In genomic region chr3:149494759-149495580, GRCh38 we compare ENCODE assay signal across 12 cellular contexts. TPM values are rescaled to one million over a fixed set of nuclear protein-coding genes. Genes with fewer than 3 reads are reported as not detected.
A peak's percentile ranks its signal among the peaks of the same experiment; 100 is the strongest.
DNase-seq lines count a peak whose midpoint lies in the region; ATAC-seq, FAIRE-seq and TF ChIP-seq lines count a peak whose summit lies in the region.
"Had no signal": no experiment of that assay in that cellular context is flagged by ENCODE, and none has a peak within 500 bp of the region (broad histone marks: within the 10 kb centered on the region; RNA-seq: fewer than 3 reads in every experiment).

No MANE protein-coding gene starts in this region.

- ATAC-seq in right lobe of liver (peak in 3 of 4 donors; percentile 5 to 42 (median 8)), HepG2 (no peak)

- POLR2A ChIA-PET in HepG2 (lab: Yijun Ruan, JAX), result no interaction called here
- POLR2A ChIA-PET in RWPE1 (lab: Yijun Ruan, JAX; ENCODE audit: low non-redundant PET), result no interaction called here
- POLR2A ChIA-PET in PC-9 (lab: Charles Lee; ENCODE audit: unreplicated experiment), result no interaction called here

- no peak overlapping the region for H3K27ac ChIP-seq in right lobe of liver
- H3K27ac ChIP-seq in HepG2 (ENCODE audit: extremely low read length, insufficient read depth, low read length), result no peak overlapping the region
- no peak overlapping the region for H3K27ac ChIP-seq in RWPE1
- peak overlapping the region; percentile 70 for H3K27ac ChIP-seq in subcutaneous abdominal adipose tissue (ENCODE audit: low read depth, low read length)
- H3K27ac ChIP-seq in PC-9, result no peak overlapping the region
- H3K27ac ChIP-seq: vagina had no signal

- WGBS in right lobe of liver (ENCODE audit: insufficient coverage, low coverage, low lambda C conversion rate, missing lambda C conversion rate), result 90% methylated on average over 5 of the region's 6 CpGs
- 57% methylated on average over 6 of the region's 6 CpGs for WGBS in HepG2 (ENCODE audit: low lambda C conversion rate)

- TF ChIP-seq POLR2A in right lobe of liver (IDR thresholded peaks at IDR 0.05) (no peak), HepG2 (IDR thresholded peaks at IDR 0.05; ENCODE audit: insufficient read depth in 1 of 2, low read depth in 2 of 2, low read length in 2 of 2) (no peak)

- H3K4me1 ChIP-seq in right lobe of liver (no peaks in the 10 kb centered on the region), HepG2 (ENCODE audit: insufficient read depth, low read length) (peaks cover 47% of the 10 kb centered on the region), subcutaneous abdominal adipose tissue (ENCODE audit: control insufficient read depth in 5 of 5, insufficient read depth in 5 of 5, low read length in 5 of 5) (peaks cover 0 to 20% (median 10%) of the 10 kb centered on the region in 5 donors), PC-9 (replicated peaks; ENCODE audit: insufficient read depth) (no peaks in the 10 kb centered on the region)
- H3K4me1 ChIP-seq: vagina had no signal

- H4K20me1 ChIP-seq in HepG2 (ENCODE audit: insufficient read depth, low read length) (no peaks in the 10 kb centered on the region), PC-9 (ENCODE audit: insufficient read depth) (no peaks in the 10 kb centered on the region)

- TF ChIP-seq EP300 in HepG2 (IDR thresholded peaks at IDR 0.05; ENCODE audit: low read depth in 2 of 2, low read length in 2 of 2), result no peak
- no peak for TF ChIP-seq EP300 in HepG2 (CRISPR knock-in tag; IDR thresholded peaks at IDR 0.05; ENCODE audit: borderline replicate concordance)

- no peaks in the 10 kb centered on the region for H3K9me3 ChIP-seq in right lobe of liver
- no peaks in the 10 kb centered on the region for H3K9me3 ChIP-seq in HepG2 (ENCODE audit: low read length)
- no peaks in the 10 kb centered on the region for H3K9me3 ChIP-seq in subcutaneous abdominal adipose tissue (ENCODE audit: control insufficient read depth in 5 of 5, low read length in 5 of 5)
- no peaks in the 10 kb centered on the region for H3K9me3 ChIP-seq in PC-9 (ENCODE audit: insufficient read depth, low read depth)
- H3K9me3 ChIP-seq: vagina had no signal

- H3K36me3 ChIP-seq in right lobe of liver (peaks cover 0 to 74% (median 11%) of the 10 kb centered on the region in 4 donors), HepG2 (replicated peaks in 1 of 2; ENCODE audit: control insufficient read depth in 1 of 2, insufficient read depth in 2 of 2, low read length in 2 of 2) (no peaks in the 10 kb centered on the region), subcutaneous abdominal adipose tissue (ENCODE audit: control insufficient read depth in 5 of 5, insufficient read depth in 5 of 5, low read length in 5 of 5) (no peaks in the 10 kb centered on the region), PC-9 (ENCODE audit: low read depth) (no peaks in the 10 kb centered on the region)
- H3K36me3 ChIP-seq: vagina had no signal

- DNase-seq in right lobe of liver, result no peak
- DNase-seq in HepG2 (ENCODE audit: low spot score), result no peak
- peak; percentile 51 for DNase-seq in RWPE1 (ENCODE audit: low spot score)
- DNase-seq in fibroblast of peridontal ligament (ENCODE audit: extremely low read depth), result peak; percentile 65
- no peak for DNase-seq in GDM1 (lab: John Stamatoyannopoulos, UW)
- no peak for DNase-seq in stimulated activated CD4-positive, alpha-beta T cell treated with anti-CD3 and anti-CD28 coated beads, Interleukin-4, amount 100 ng/mL, for 4 hours
- DNase-seq in PC-9, result no peak
- DNase-seq: NCI-H1436 treated with DMSO at 0.1 percent for 48 hours, T1000 had no signal

- no peaks in the 10 kb centered on the region for H3K27me3 ChIP-seq in right lobe of liver
- no peaks in the 10 kb centered on the region for H3K27me3 ChIP-seq in HepG2 (ENCODE audit: control insufficient read depth in 1 of 2, insufficient read depth in 2 of 2, low read length in 2 of 2)
- H3K27me3 ChIP-seq in subcutaneous abdominal adipose tissue (ENCODE audit: control insufficient read depth in 5 of 5, insufficient read depth in 4 of 5, low read length in 5 of 5), result peaks cover 0 to 2% (median 0%) of the 10 kb centered on the region in 5 donors
- no peaks in the 10 kb centered on the region for H3K27me3 ChIP-seq in PC-9 (ENCODE audit: insufficient read depth, low read depth)
- H3K27me3 ChIP-seq: vagina had no signal

- H2AFZ ChIP-seq in HepG2 (ENCODE audit: low read length) (no peak overlapping the region), PC-9 (no peak overlapping the region)

- no peak overlapping the region for H3K4me3 ChIP-seq in right lobe of liver
- no peak overlapping the region for H3K4me3 ChIP-seq in HepG2 (replicated peaks in 1 of 3; ENCODE audit: insufficient read depth in 1 of 3, low read depth in 2 of 3, low read length in 3 of 3)
- no peak overlapping the region for H3K4me3 ChIP-seq in subcutaneous abdominal adipose tissue (ENCODE audit: low read depth in 1 of 5, low read length in 5 of 5)
- H3K4me3 ChIP-seq in PC-9, result no peak overlapping the region
- H3K4me3 ChIP-seq: GM12878, vagina had no signal

- no peak for FAIRE-seq in HepG2 (lab: Jason Lieb, UNC)

- no peak overlapping the region for H3K9ac ChIP-seq in HepG2 (ENCODE audit: insufficient read depth, low read depth, low read length)
- no peak overlapping the region for H3K9ac ChIP-seq in subcutaneous abdominal adipose tissue (ENCODE audit: low read length in 5 of 5)

- no peaks in the 10 kb centered on the region for H3F3A ChIP-seq in PC-9 (ENCODE audit: insufficient read depth, low read depth)

- intact Hi-C loops in right lobe of liver (cut with DNase I) (no loop called here), HepG2 (cut with micrococcal nuclease; ENCODE audit: unreplicated experiment) (loop anchor here (1.0 to 5.0 kb wide), 2 partner anchors 203 to 276 kb away; no protein-coding TSS in a partner anchor), PC-9 (cut with micrococcal nuclease; ENCODE audit: unreplicated experiment) (loop anchor here (10.0 kb wide), 1 partner anchor 730 kb away; no protein-coding TSS in a partner anchor)

- no peak for TF ChIP-seq RAD21 in HepG2 (CRISPR knock-in tag; IDR thresholded peaks at IDR 0.05)

- no TSS peak for BruUV-seq in HepG2 (replicated peaks; lab: Mats Ljungman, UMichigan)
- no TSS peak for BruUV-seq in PC-9 (replicated peaks; lab: Mats Ljungman, UMichigan)

- TF ChIP-seq CTCF in right lobe of liver (IDR thresholded peaks at IDR 0.05), result no peak
- no peak for TF ChIP-seq CTCF in HepG2 (CRISPR knock-in tag; IDR thresholded peaks at IDR 0.05)
- TF ChIP-seq CTCF in RWPE1 (conservative IDR thresholded peaks at IDR 0.05; ENCODE audit: low read depth), result no peak
- TF ChIP-seq CTCF in PC-9 (conservative IDR thresholded peaks at IDR 0.05), result no peak

- no peak overlapping the region for H3K4me2 ChIP-seq in HepG2 (ENCODE audit: low read depth, low read length)
- H3K4me2 ChIP-seq in PC-9, result no peak overlapping the region

- CTCF ChIA-PET in HepG2 (lab: Yijun Ruan, JAX; ENCODE audit: low intra/inter-chr PET ratio, low total read pairs) (interaction anchor here (1.3 to 2.6 kb wide), 6 partner anchors 17 to 313 kb away, joined by 4 to 12 read pairs (median 8); no protein-coding TSS in a partner anchor), RWPE1 (lab: Yijun Ruan, JAX) (interaction anchor here (0.6 kb wide), 2 partner anchors 19 to 225 kb away, joined by 3 read pairs; no protein-coding TSS in a partner anchor), PC-9 (lab: Charles Lee) (interaction anchor here (0.6 to 0.7 kb wide), 3 partner anchors 68 to 1740 kb away, joined by 3 to 5 read pairs (median 4); no protein-coding TSS in a partner anchor)

- in situ Hi-C loops in HepG2 (cut with HindIII; ENCODE audit: extremely low pct_ligation_motif_present, low pct_unique_long_range_greater_than_20kb), result no loop called here

- no peaks in the 10 kb centered on the region for H3K9me2 ChIP-seq in PC-9 (ENCODE audit: insufficient read depth)

- H3K79me2 ChIP-seq in HepG2 (ENCODE audit: insufficient read depth, low read length) (no peaks in the 10 kb centered on the region), PC-9 (ENCODE audit: low read depth) (no peaks in the 10 kb centered on the region)

TF ChIP-seq in HepG2, 621 proteins besides CTCF, POLR2A, EP300 and RAD21 (continues in another document):
- TF ChIP-seq ZNF367 (CRISPR knock-in tag; IDR thresholded peaks at IDR 0.05; ENCODE audit: borderline replicate concordance) (no peak), HOXA7 (CRISPR knock-in tag; IDR thresholded peaks at IDR 0.05) (no peak)

RNA-seq across cellular contexts. Expression of gene TM4SF4, which starts 20.5 kb away (rescaled TPM):
- total RNA-seq in right lobe of liver (100 to 1,000 TPM; 210 to 473 (median 316) TPM), HepG2 (2016; rRNA removed; fragmentation: Illumina TruSeq; extraction: Trizol) (0.77 and 0.95 TPM in 2 replicates), PC-9 (2021) (not detected in 2 replicates)
- 0.91 TPM in 1 of 2 replicates, not detected in the other for total RNA-seq in HepG2 (2016; cell fraction: cytosol; rRNA removed; fragmentation: Illumina TruSeq; extraction: Trizol; ENCODE audit: low read depth)
- total RNA-seq in HepG2 (2016; cell fraction: insoluble cytoplasmic fraction; rRNA removed; fragmentation: Illumina TruSeq; extraction: Trizol), result 0.34 and 1.4 TPM in 2 replicates
- total RNA-seq in HepG2 (2016; cell fraction: membrane; rRNA removed; fragmentation: Illumina TruSeq; extraction: Trizol), result 0.59 and 0.62 TPM in 2 replicates
- total RNA-seq in HepG2 (2016; cell fraction: nucleus; rRNA removed; fragmentation: Illumina TruSeq; extraction: Trizol), result 0.75 and 1.1 TPM in 2 replicates
- 0.63 and 0.89 TPM in 2 replicates for polyA plus RNA-seq in HepG2 (2011; rRNA removed)
- polyA plus RNA-seq in HepG2 (2011; cell fraction: cytosol; rRNA removed), result 0.90 and 1.1 TPM in 2 replicates
- polyA plus RNA-seq in HepG2 (2011; cell fraction: nucleus; rRNA removed), result 0.66 TPM in 1 of 2 replicates, not detected in the other
- polyA plus RNA-seq in HepG2 (2012), result 0.47 and 0.86 TPM in 2 replicates
- polyA plus RNA-seq in HepG2 (2016; cell fraction: cytosol; fragmentation: Illumina TruSeq; extraction: Trizol; ENCODE audit: low read depth), result 0.21 and 0.29 TPM in 2 replicates
- polyA plus RNA-seq in HepG2 (2016; cell fraction: insoluble cytoplasmic fraction; fragmentation: Illumina TruSeq; extraction: Trizol; ENCODE audit: low read depth), result 0.45 and 0.89 TPM in 2 replicates
- 0.15 and 0.21 TPM in 2 replicates for polyA plus RNA-seq in HepG2 (2016; cell fraction: membrane; fragmentation: Illumina TruSeq; extraction: Trizol; ENCODE audit: low read depth)
- 0.72 and 1.8 TPM in 2 replicates for polyA plus RNA-seq in HepG2 (2016; cell fraction: nucleus; fragmentation: Illumina TruSeq; extraction: Trizol; ENCODE audit: insufficient read depth, low read depth)
- polyA minus RNA-seq in HepG2 (2011; rRNA and poly(A)+ RNA removed; ENCODE audit: low replicate concordance), result 0.36 TPM in 1 of 2 replicates, not detected in the other
- polyA minus RNA-seq in HepG2 (2011; cell fraction: cytosol; rRNA and poly(A)+ RNA removed), result 1.3 TPM in 1 of 2 replicates, not detected in the other
- 1.0 and 1.6 TPM in 2 replicates for polyA minus RNA-seq in HepG2 (2011; cell fraction: nucleus; rRNA and poly(A)+ RNA removed)
- total RNA-seq: vagina had no signal

Comparison
In these comparisons a context has a peak if more than half of its experiments do, and no peak if none do; other contexts are left out.
1. RNA of gene TM4SF4, which starts 20.5 kb away (total RNA-seq): 210 to 473 TPM in right lobe of liver; 0.34 to 1.4 TPM in HepG2 and not detected in PC-9; every median in the first group is over 10 times any median in the second.
2. intact Hi-C loops: an anchor here in HepG2 (1.0 to 5.0 kb wide) and PC-9 (10.0 kb wide); none called in right lobe of liver.
3. DNase-seq: peak in RWPE1 (single experiment) and fibroblast of peridontal ligament (single experiment); none in right lobe of liver (0 of 3), HepG2 (single experiment), GDM1 (single experiment), stimulated activated CD4-positive, alpha-beta T cell treated with anti-CD3 and anti-CD28 coated beads, Interleukin-4, amount 100 ng/mL, for 4 hours (0 of 2) and PC-9 (0 of 2).